Comparison of ENCODE assay signal across 22 cellular contexts in the genomic region with DNA sequence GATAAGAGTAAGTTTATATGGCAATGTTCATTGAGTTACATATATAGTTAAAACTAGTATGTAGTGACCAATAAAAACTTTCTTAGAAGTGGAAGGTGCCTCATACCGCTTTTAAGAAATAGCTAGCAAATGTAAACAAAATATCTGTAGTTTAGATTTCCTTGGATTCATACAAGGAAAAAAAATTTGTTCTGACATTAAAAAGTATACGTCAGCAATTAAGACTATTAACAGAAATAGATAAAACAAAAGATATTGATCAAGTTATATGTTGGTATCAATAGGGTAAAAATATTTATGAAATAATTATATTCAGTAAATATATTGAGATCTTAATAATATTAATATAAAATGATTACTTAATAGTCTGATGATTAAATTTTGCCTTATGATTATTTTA.
DNase-seq lines count a peak whose midpoint lies in the region; ATAC-seq, FAIRE-seq and TF ChIP-seq lines count a peak whose summit lies in the region.
"Had no signal": no experiment of that assay in that cellular context is flagged by ENCODE, and none has a peak within 500 bp of the region (broad histone marks: within the 10 kb centered on the region; RNA-seq: fewer than 3 reads in every experiment).

No MANE protein-coding gene starts in this region.

- TF ChIP-seq POLR2A in IMR-90 (IDR thresholded peaks at IDR 0.05; ENCODE audit: low read depth, low read length) = no peak

- H3K79me2 ChIP-seq in H9 (ENCODE audit: insufficient read depth, low read length) = no peaks in the 10 kb centered on the region

- no peaks in the 10 kb centered on the region for H4K20me1 ChIP-seq in IMR-90 (ENCODE audit: insufficient read depth, low read length)
- H4K20me1 ChIP-seq in H9 (ENCODE audit: control insufficient read depth, insufficient read depth, insufficient read length) = no peaks in the 10 kb centered on the region
- H4K20me1 ChIP-seq: BLaER1 had no signal

- H3K79me1 ChIP-seq in IMR-90 (ENCODE audit: low read depth in 1 of 2, low read length in 2 of 2) (no peaks in the 10 kb centered on the region), H9 (ENCODE audit: insufficient read depth, low read depth, low read length, poor library complexity, severe bottlenecking) (no peaks in the 10 kb centered on the region)

- H4K8ac ChIP-seq in IMR-90 (ENCODE audit: low read depth in 2 of 2, low read length in 2 of 2) = no peak overlapping the region
- H4K8ac ChIP-seq in H9 (replicated peaks; ENCODE audit: insufficient read length, low read depth, low read length) = no peak overlapping the region

- TF ChIP-seq RAD21 in IMR-90 (IDR thresholded peaks at IDR 0.05; ENCODE audit: low read length) = no peak

- H3K4me2 ChIP-seq in IMR-90 (ENCODE audit: low read depth, low read length) (no peak overlapping the region), H9 (ENCODE audit: insufficient read depth, insufficient read length, low read length) (no peak overlapping the region)
- H3K4me2 ChIP-seq: BLaER1 had no signal

- H3K14ac ChIP-seq in IMR-90 (replicated peaks; ENCODE audit: low read depth, low read length) (no peak overlapping the region), H9 (ENCODE audit: insufficient read depth, low read length) (no peak overlapping the region)

- H2BK12ac ChIP-seq in H9 (ENCODE audit: insufficient read length, low read depth, low read length) = no peak overlapping the region

- peak; percentile 89 for FAIRE-seq in A204.1 (lab: Jason Lieb, UNC)
- peak; percentile 43 for FAIRE-seq in endometrium (lab: Jason Lieb, UNC)
- FAIRE-seq in pancreas (lab: Jason Lieb, UNC) = peak; percentile 56
- FAIRE-seq: G401.6, GM12892, H1 had no signal

- H2BK5ac ChIP-seq in IMR-90 (ENCODE audit: low read depth, low read length, poor library complexity, severe bottlenecking) (no peak overlapping the region), H9 (ENCODE audit: insufficient read length, low read length) (no peak overlapping the region)

- H3K9me3 Mint-ChIP-seq in H9 = no peaks in the 10 kb centered on the region

- no peak overlapping the region for H4K91ac ChIP-seq in IMR-90 (ENCODE audit: insufficient read depth, low read depth, low read length)
- no peak overlapping the region for H4K91ac ChIP-seq in H9 (ENCODE audit: insufficient read length, low read depth, low read length)

- H3K36me3 ChIP-seq in IMR-90 (ENCODE audit: control insufficient read depth, insufficient read depth, low read length) (no peaks in the 10 kb centered on the region), pancreas (no peaks in the 10 kb centered on the region)
- H3K36me3 ChIP-seq: BLaER1 had no signal

- H3K9me3 ChIP-seq in IMR-90 (ENCODE audit: control insufficient read depth, insufficient read depth, low read length) = peaks cover 6% of the 10 kb centered on the region; the same call in 1 of the 2 replicates
- H3K9me3 ChIP-seq in pancreas = no peaks in the 10 kb centered on the region
- no peaks in the 10 kb centered on the region for H3K9me3 ChIP-seq in H9 (ENCODE audit: control insufficient read depth, low read depth, low read length)
- H3K9me3 ChIP-seq: BLaER1, Caco-2 had no signal

- no peaks in the 10 kb centered on the region for H3K23me2 ChIP-seq in H9 (ENCODE audit: insufficient read length, low read depth, low read length, poor library complexity, severe bottlenecking)

- intact Hi-C loops in IMR-90 (cut with micrococcal nuclease) (no loop called here), pancreas (cut with DNase I) (no loop called here)

- in situ Hi-C loops in IMR-90 (cut with MboI; ENCODE audit: low sequenced_read_pairs) = no loop called here

- H3K56ac ChIP-seq in IMR-90 (ENCODE audit: extremely low read depth, insufficient read depth, low read length) = no peak overlapping the region
- no peak overlapping the region for H3K56ac ChIP-seq in H9 (ENCODE audit: insufficient read length, low read depth, low read length)

- no peak overlapping the region for H3K18ac ChIP-seq in IMR-90 (ENCODE audit: low read depth, low read length)
- H3K18ac ChIP-seq in H9 (ENCODE audit: insufficient read length, low read depth, low read length) = no peak overlapping the region

- H3K4me3 ChIP-seq in IMR-90 (ENCODE audit: insufficient read depth, low read depth, low read length) = no peak overlapping the region
- H3K4me3 ChIP-seq in pancreas = no peak overlapping the region
- H3K4me3 ChIP-seq: BLaER1, GM23248 had no signal

- H3K9ac ChIP-seq in IMR-90 (ENCODE audit: low read depth, low read length) = no peak overlapping the region
- no peak overlapping the region for H3K9ac ChIP-seq in H9 (ENCODE audit: extremely low read depth, insufficient read length, low read length)
- H3K9ac ChIP-seq: BLaER1, GM23248 had no signal

- H3K4me1 ChIP-seq in IMR-90 (ENCODE audit: control insufficient read depth, insufficient read depth, low read length) = no peaks in the 10 kb centered on the region
- H3K4me1 ChIP-seq in pancreas = no peaks in the 10 kb centered on the region
- H3K4me1 ChIP-seq in H9 (ENCODE audit: insufficient read depth, low read length) = no peaks in the 10 kb centered on the region
- H3K4me1 ChIP-seq: BLaER1, Caco-2 had no signal

- ATAC-seq in IMR-90 (ENCODE audit: low read depth) (no peak), pancreas (no peak)
- ATAC-seq: CD8-positive, alpha-beta T cell; HCT116 had no signal

- no peak overlapping the region for H3K4ac ChIP-seq in IMR-90 (ENCODE audit: low read depth, low read length)
- H3K4ac ChIP-seq in H9 (ENCODE audit: low read depth, low read length) = no peak overlapping the region

- dilution Hi-C loops in IMR-90 (cut with HindIII; ENCODE audit: low sequenced_read_pairs, unreplicated experiment) = no loop called here

- H3K27me3 Mint-ChIP-seq in H9 (ENCODE audit: low read depth) = no peaks in the 10 kb centered on the region; the same call in 1 of the 2 replicates
- H3K27me3 Mint-ChIP-seq: B cell had no signal

- no peaks in the 10 kb centered on the region for H3K9me1 ChIP-seq in IMR-90 (ENCODE audit: insufficient read depth, low read length)

- H3K4me3 Mint-ChIP-seq in H9 = no peak overlapping the region
- H3K4me3 Mint-ChIP-seq: B cell; CD4-positive, CD25-positive, alpha-beta regulatory T cell; CD8-positive, alpha-beta T cell had no signal

- H2BK120ac ChIP-seq in IMR-90 (ENCODE audit: low read depth, low read length) (no peak overlapping the region), H9 (ENCODE audit: low read depth, low read length, poor library complexity, severe bottlenecking) (no peak overlapping the region)

- H3K27ac Mint-ChIP-seq in H9 = no peak overlapping the region
- H3K27ac Mint-ChIP-seq: B cell; CD4-positive, CD25-positive, alpha-beta regulatory T cell; CD8-positive, alpha-beta T cell had no signal

- no TSS peak for BruUV-seq in IMR-90 (replicated peaks; lab: Mats Ljungman, UMichigan)

- H3K27me3 ChIP-seq in IMR-90 (ENCODE audit: control insufficient read depth, insufficient read depth, low read length) (no peaks in the 10 kb centered on the region), pancreas (no peaks in the 10 kb centered on the region), H9 (ENCODE audit: insufficient read depth, low read length) (no peaks in the 10 kb centered on the region)
- H3K27me3 ChIP-seq: BLaER1 had no signal

- TF ChIP-seq CTCF in IMR-90 (conservative IDR thresholded peaks at IDR 0.05; ENCODE audit: low read depth, low read length) (no peak), pancreas (IDR thresholded peaks at IDR 0.05) (no peak), H9 (conservative IDR thresholded peaks at IDR 0.05) (no peak)

- H2AFZ ChIP-seq in IMR-90 (replicated peaks; ENCODE audit: low read length, poor library complexity) = no peak overlapping the region
- H2AFZ ChIP-seq in H9 (ENCODE audit: low read length) = no peak overlapping the region
- H2AFZ ChIP-seq: GM23248 had no signal

- H2AK5ac ChIP-seq in IMR-90 (ENCODE audit: low read depth, low read length) = no peak overlapping the region
- no peak overlapping the region for H2AK5ac ChIP-seq in H9 (ENCODE audit: insufficient read length, low read length)

- H4K5ac ChIP-seq in IMR-90 (ENCODE audit: low read depth, low read length) (no peak overlapping the region), H9 (ENCODE audit: insufficient read length, low read depth, low read length) (no peak overlapping the region)

- H3K36me3 Mint-ChIP-seq in H9 (ENCODE audit: insufficient read depth in 1 of 3, low read depth in 3 of 3) = no peaks in the 10 kb centered on the region
- H3K36me3 Mint-ChIP-seq: CD4-positive, CD25-positive, alpha-beta regulatory T cell; CD8-positive, alpha-beta T cell had no signal

- H3K4me1 Mint-ChIP-seq in H9 = no peaks in the 10 kb centered on the region
- H3K4me1 Mint-ChIP-seq: B cell; CD4-positive, CD25-positive, alpha-beta regulatory T cell had no signal

- H3K27ac ChIP-seq in IMR-90 (ENCODE audit: insufficient read depth, low read length) = no peak overlapping the region
- no peak overlapping the region for H3K27ac ChIP-seq in pancreas
- no peak overlapping the region for H3K27ac ChIP-seq in H9 (ENCODE audit: insufficient read length, low read depth, low read length)
- H3K27ac ChIP-seq: BLaER1, C4-2B, GM23248 had no signal

- DNase-seq in IMR-90 (no peak), pancreas (no peak), H9 (no peak), medulla oblongata (ENCODE audit: extremely low spot score) (no peak), NCI-H748 (lab: John Stamatoyannopoulos, UW; ENCODE audit: unreplicated experiment) (no peak)
- DNase-seq: 8988T; Caco-2; CD4-positive, CD25-positive, alpha-beta regulatory T cell; CD8-positive, alpha-beta T cell; DMS153; DND-41; GM23248; H7 had no signal

- H2BK20ac ChIP-seq in IMR-90 (ENCODE audit: low read depth, low read length) = no peak overlapping the region
- no peak overlapping the region for H2BK20ac ChIP-seq in H9 (ENCODE audit: low read depth, low read length, poor library complexity, severe bottlenecking)

- H3K23ac ChIP-seq in IMR-90 (ENCODE audit: low read depth, low read length) = no peak overlapping the region
- H3K23ac ChIP-seq in H9 (ENCODE audit: insufficient read length, low read depth, low read length) = no peak overlapping the region

- CTCF ChIA-PET in IMR-90 (lab: Yijun Ruan, JAX) = no interaction called here

- POLR2A ChIA-PET in IMR-90 (lab: Charles Lee; ENCODE audit: unreplicated experiment) = no interaction called here

- no peak overlapping the region for H3T11ph ChIP-seq in H9 (ENCODE audit: low read length)

- H2BK15ac ChIP-seq in IMR-90 (ENCODE audit: low read depth, low read length) (no peak overlapping the region), H9 (ENCODE audit: low read depth, low read length) (no peak overlapping the region)

- no CpG with 5 or more reads among the region's 2 CpGs for WGBS in IMR-90 (ENCODE audit: extremely low coverage in 2 of 2, insufficient read length in 1 of 2), 2 experiments
- WGBS in pancreas, 2 donors = 66 to 80% methylated on average over 2 of the region's 2 CpGs
- WGBS in H9 (ENCODE audit: extremely low coverage, insufficient read length, low lambda C conversion rate) = no CpG with 5 or more reads among the region's 2 CpGs

- H2AK9ac ChIP-seq in IMR-90 (replicated peaks; ENCODE audit: low read depth, low read length, poor library complexity) = no peak overlapping the region

TF ChIP-seq in IMR-90, 13 proteins besides CTCF, POLR2A, EP300 and RAD21 (continues in another document):
- TF ChIP-seq FOS (IDR thresholded peaks at IDR 0.05; ENCODE audit: low read depth, low read length) (no peak), MAFK (IDR thresholded peaks at IDR 0.05; ENCODE audit: low read depth, low read length) (peak; percentile 71)
